Comparison of ENCODE assay signal across 22 cellular contexts in genomic region chr4:180084561-180084960, GRCh38.
DNase-seq lines count a peak whose midpoint lies in the region; ATAC-seq and TF ChIP-seq lines count a peak whose summit lies in the region.
"Had no signal": no experiment of that assay in that cellular context is flagged by ENCODE, and none has a peak within 500 bp of the region (broad histone marks: within the 10 kb centered on the region; RNA-seq: fewer than 3 reads in every experiment).

No MANE protein-coding gene starts in this region.

- no peak for ATAC-seq in PC-3
- ATAC-seq in esophagus mucosa = no peak
- no peak for ATAC-seq in T-cell (replicated peaks in 1 of 4)
- ATAC-seq in GM21528 (IDR thresholded peaks at IDR 0.05; ENCODE audit: low FRiP score, unreplicated experiment) = no peak
- ATAC-seq: CD8-positive, alpha-beta T cell; HepG2; Right ventricle myocardium inferior had no signal

- H3K27me3 ChIP-seq in PC-3 (ENCODE audit: low read length) = peaks cover 12% of the 10 kb centered on the region; the same call in 1 of the 2 replicates

- H3K4me1 ChIP-seq in PC-3 (ENCODE audit: insufficient read depth, low read length) = no peaks in the 10 kb centered on the region

- H3K27ac ChIP-seq in PC-3 (ENCODE audit: low read length) = no peak overlapping the region

- no peaks in the 10 kb centered on the region for H3K79me2 ChIP-seq in PC-3 (ENCODE audit: low read length)

- no peaks in the 10 kb centered on the region for H3K36me3 ChIP-seq in PC-3 (ENCODE audit: low read depth, low read length)

- intact Hi-C loops in PC-3 (cut with micrococcal nuclease) = no loop called here

- peaks cover 0 to 6% (median 5%) of the 10 kb centered on the region in 3 donors for H3K9me3 Mint-ChIP-seq in T-cell
- H3K9me3 Mint-ChIP-seq: CD8-positive, alpha-beta T cell had no signal

- no peak overlapping the region for H3K4me3 ChIP-seq in PC-3 (ENCODE audit: low read length)

- no peaks in the 10 kb centered on the region for H3K9me3 ChIP-seq in PC-3 (ENCODE audit: low read length)

- H3K4me2 ChIP-seq in PC-3 (ENCODE audit: low read length) = no peak overlapping the region

- DNase-seq in DMS53 (lab: John Stamatoyannopoulos, UW) = peak; percentile 58
- no peak for DNase-seq in DMS53 treated with DMSO at 0.1 percent for 48 hours (lab: John Stamatoyannopoulos, UW; ENCODE audit: unreplicated experiment)
- peak; percentile 1 for DNase-seq in M059J (ENCODE audit: low read depth)
- DNase-seq in PC-3 = no peak
- DNase-seq in fibroblast of peridontal ligament (ENCODE audit: extremely low read depth) = peak; percentile 7
- DNase-seq in T-cell = no peak
- DNase-seq: 8988T; AML-193; C1 segment of cervical spinal cord; CD8-positive, alpha-beta T cell; EL; KBM-7; NCI-H1417 treated with DMSO at 0.1 percent for 48 hours; NCI-H187 treated with DMSO at 0.1 percent for 48 hours; NCI-H2227 treated with DMSO at 0.1 percent for 48 hours; NCI-H510A; OCI-M1; T-helper 2 cell had no signal

- peak overlapping the region; percentile 27; the same call in 1 of the 2 replicates for H3K9ac ChIP-seq in PC-3 (ENCODE audit: low read length)

- no peaks in the 10 kb centered on the region for H3K4me1 Mint-ChIP-seq in T-cell

- no peaks in the 10 kb centered on the region for H4K20me1 ChIP-seq in PC-3 (ENCODE audit: low read length)

- no peak for TF ChIP-seq CTCF in PC-3 (conservative IDR thresholded peaks at IDR 0.05; ENCODE audit: low read depth, low read length)

- no peaks in the 10 kb centered on the region for H3F3A ChIP-seq in PC-3 (ENCODE audit: low read length, unreplicated experiment)

- CTCF ChIA-PET in PC-3 (lab: Charles Lee) = no interaction called here
- CTCF ChIA-PET in T-cell (lab: Charles Lee) = no interaction called here

- H3K27ac Mint-ChIP-seq in T-cell = no peak overlapping the region
- H3K27ac Mint-ChIP-seq: CD8-positive, alpha-beta T cell had no signal

- H3K4me3 Mint-ChIP-seq in T-cell = no peak overlapping the region
- H3K4me3 Mint-ChIP-seq: CD8-positive, alpha-beta T cell had no signal

- no peaks in the 10 kb centered on the region for H3K9me2 ChIP-seq in PC-3 (replicated peaks; ENCODE audit: low read length)

- no peaks in the 10 kb centered on the region for H3K36me3 Mint-ChIP-seq in T-cell
- H3K36me3 Mint-ChIP-seq: CD8-positive, alpha-beta T cell had no signal

- POLR2A ChIA-PET in PC-3 (lab: Charles Lee; ENCODE audit: unreplicated experiment) (no interaction called here), T-cell (lab: Charles Lee) (no interaction called here)

- no TSS peak for BruUV-seq in PC-3 (replicated peaks; lab: Mats Ljungman, UMichigan)

- no peaks in the 10 kb centered on the region for H3K27me3 Mint-ChIP-seq in T-cell

- H2AFZ ChIP-seq in PC-3 (ENCODE audit: low read length) = no peak overlapping the region

Comparison
In these comparisons a context has a peak if more than half of its experiments do, and no peak if none do; other contexts are left out.
1. DNase-seq: peak in DMS53 (single experiment), M059J (single experiment) and fibroblast of peridontal ligament (single experiment); none in DMS53 treated with DMSO at 0.1 percent for 48 hours (single experiment), PC-3 (single experiment) and T-cell (0 of 34).